ENCODE assay signal across 1 cellular context in genomic region chr19:19581391-19581790, GRCh38.
TF ChIP-seq lines count a peak whose summit lies in the region.

No MANE protein-coding gene starts in this region.

TF ChIP-seq in H1, 55 proteins besides CTCF, POLR2A, EP300 and RAD21:
- no peak for TF ChIP-seq PHF8 (conservative IDR thresholded peaks at IDR 0.05; ENCODE audit: low read depth, low read length)
- no peak for TF ChIP-seq RXRA (IDR thresholded peaks at IDR 0.05; ENCODE audit: insufficient read depth, low read depth, low read length)
